In genomic region chr22:23521442-23522113, GRCh38 we compare ENCODE assay signal across 8 cellular contexts. TPM values are rescaled to one million over a fixed set of nuclear protein-coding genes. Genes with fewer than 3 reads are reported as not detected.
DNase-seq lines count a peak whose midpoint lies in the region; ATAC-seq and TF ChIP-seq lines count a peak whose summit lies in the region.

No MANE protein-coding gene starts in this region.

- peak in 1 of 2 donors; percentile 3 for TF ChIP-seq RAD21 in liver (IDR thresholded peaks at IDR 0.05)

- ATAC-seq in HG03460 (IDR thresholded peaks at IDR 0.05; ENCODE audit: unreplicated experiment) = peak; percentile 66
- ATAC-seq in HG03378 (IDR thresholded peaks at IDR 0.05; ENCODE audit: unreplicated experiment) = no peak

- H3K36me3 ChIP-seq in liver (ENCODE audit: control insufficient read depth in 4 of 4, insufficient read depth in 3 of 4, low read depth in 1 of 4, low read length in 3 of 4) = no peaks in the 10 kb centered on the region

- H3K27ac Mint-ChIP-seq in activated CD4-positive, alpha-beta memory T cell treated with anti-CD3 and anti-CD28 coated beads for 36 hours = no peak overlapping the region

- H3K4me3 ChIP-seq in liver (ENCODE audit: low read depth in 1 of 3, low read length in 3 of 3) = peak overlapping the region in 2 of 3 donors; percentile 52 to 66

- POLR2A ChIA-PET in activated CD4-positive, alpha-beta memory T cell treated with anti-CD3 and anti-CD28 coated beads for 36 hours (lab: Charles Lee) = no interaction called here

- peak overlapping the region in 1 of 2 donors; percentile 16 for H3K9ac ChIP-seq in liver (ENCODE audit: low read depth in 1 of 2, low read length in 2 of 2)

- H3K27me3 Mint-ChIP-seq in activated CD4-positive, alpha-beta memory T cell treated with anti-CD3 and anti-CD28 coated beads for 36 hours = peaks cover 21% of the 10 kb centered on the region

- no peaks in the 10 kb centered on the region for H3K27me3 ChIP-seq in liver (ENCODE audit: control insufficient read depth in 4 of 4, insufficient read depth in 4 of 4, low read length in 3 of 4)

- H3K4me1 Mint-ChIP-seq in activated CD4-positive, alpha-beta memory T cell treated with anti-CD3 and anti-CD28 coated beads for 36 hours (ENCODE audit: low read depth) = peaks cover 4% of the 10 kb centered on the region

- peak; percentile 98 for DNase-seq in GM03348 (ENCODE audit: low spot score)
- peak; percentile 93 for DNase-seq in NCI-H526 treated with DMSO at 0.1 percent for 48 hours (lab: John Stamatoyannopoulos, UW)
- DNase-seq in activated CD4-positive, alpha-beta memory T cell treated with anti-CD3 and anti-CD28 coated beads for 36 hours = peak; percentile 81
- DNase-seq in dermis microvascular lymphatic vessel endothelial cell (ENCODE audit: low read depth in 2 of 2) = peak; percentile 86 to 96
- DNase-seq in stimulated activated CD4-positive, alpha-beta T cell treated with anti-CD3 and anti-CD28 coated beads, Interleukin-4, amount 100 ng/mL, for 24 hours = peak; percentile 64

- no peaks in the 10 kb centered on the region for H3K36me3 Mint-ChIP-seq in activated CD4-positive, alpha-beta memory T cell treated with anti-CD3 and anti-CD28 coated beads for 36 hours

- WGBS in liver = under 1% methylated on average over 65 of the region's 65 CpGs

- intact Hi-C loops in activated CD4-positive, alpha-beta memory T cell treated with anti-CD3 and anti-CD28 coated beads for 36 hours (cut with micrococcal nuclease) = no loop called here

- CTCF ChIA-PET in activated CD4-positive, alpha-beta memory T cell treated with anti-CD3 and anti-CD28 coated beads for 36 hours (lab: Charles Lee) = no interaction called here

- H3K9me3 ChIP-seq in liver (ENCODE audit: control insufficient read depth in 4 of 4, low read length in 3 of 4) = no peaks in the 10 kb centered on the region

- H3K4me1 ChIP-seq in liver (ENCODE audit: control insufficient read depth in 4 of 4, insufficient read depth in 4 of 4, low read length in 3 of 4) = peaks cover 6 to 11% (median 8%) of the 10 kb centered on the region in 4 donors

- peak overlapping the region; percentile 73 to 80 for H3K27ac ChIP-seq in liver (ENCODE audit: low read depth in 1 of 2, low read length in 2 of 2)

- no peak for TF ChIP-seq CTCF in liver (IDR thresholded peaks at IDR 0.05; ENCODE audit: low read depth, low read length, missing input control)

- no peaks in the 10 kb centered on the region for H3K9me3 Mint-ChIP-seq in activated CD4-positive, alpha-beta memory T cell treated with anti-CD3 and anti-CD28 coated beads for 36 hours

- H3K4me3 Mint-ChIP-seq in activated CD4-positive, alpha-beta memory T cell treated with anti-CD3 and anti-CD28 coated beads for 36 hours = peak overlapping the region; percentile 46

TF ChIP-seq in liver, 16 proteins besides CTCF, POLR2A, EP300 and RAD21:
- TF ChIP-seq SP1 (IDR thresholded peaks at IDR 0.05) (peak; percentile 19), GABPA (IDR thresholded peaks at IDR 0.05 in 1 of 2, conservative IDR thresholded peaks at IDR 0.05 in 1 of 2) (no peak)

RNA-seq across cellular contexts. Expression of gene IGLL1, which starts 58.5 kb away (rescaled TPM):
- not detected for total RNA-seq in activated CD4-positive, alpha-beta memory T cell treated with anti-CD3 and anti-CD28 coated beads for 36 hours
- total RNA-seq in dermis microvascular lymphatic vessel endothelial cell = not detected in 2 replicates
- 10 to 100 TPM in 1 of 2 donors, not detected in 1; 17.4 TPM for total RNA-seq in liver
- polyA plus RNA-seq in liver = not detected
